Comparison of ENCODE assay signal across 8 cellular contexts in genomic region chr17:385195-385835, GRCh38. TPM values are rescaled to one million over a fixed set of nuclear protein-coding genes. Genes with fewer than 3 reads are reported as not detected.
DNase-seq lines count a peak whose midpoint lies in the region; ATAC-seq and TF ChIP-seq lines count a peak whose summit lies in the region.

No MANE protein-coding gene starts in this region.

- ATAC-seq in GM19351 (IDR thresholded peaks at IDR 0.05; ENCODE audit: unreplicated experiment) (no peak), HG03432 (IDR thresholded peaks at IDR 0.05; ENCODE audit: unreplicated experiment) (no peak)

- intact Hi-C loops in vagina (cut with DNase I): no loop called here

- H3K36me3 ChIP-seq in SU-DHL-6 (ENCODE audit: low read length) (no peaks in the 10 kb centered on the region), vagina (no peaks in the 10 kb centered on the region)

- H3K9me2 ChIP-seq in SU-DHL-6 (replicated peaks; ENCODE audit: insufficient read depth, low read length): no peaks in the 10 kb centered on the region

- no peak for TF ChIP-seq POLR2A in vagina (IDR thresholded peaks at IDR 0.05)

- H3K9me3 ChIP-seq in SU-DHL-6 (ENCODE audit: insufficient read depth, low read length): no peaks in the 10 kb centered on the region
- H3K9me3 ChIP-seq in mononuclear cell (ENCODE audit: low read depth, low read length): no peaks in the 10 kb centered on the region
- H3K9me3 ChIP-seq in vagina: no peaks in the 10 kb centered on the region

- H3K27ac ChIP-seq in SU-DHL-6 (ENCODE audit: low read depth, low read length) (no peak overlapping the region), vagina (peak overlapping the region; percentile 53)

- H3K27me3 ChIP-seq in SU-DHL-6 (ENCODE audit: low read length) (no peaks in the 10 kb centered on the region), mononuclear cell (ENCODE audit: insufficient read depth, low read length) (no peaks in the 10 kb centered on the region), vagina (no peaks in the 10 kb centered on the region)

- DNase-seq in NCI-H2227 (lab: John Stamatoyannopoulos, UW; ENCODE audit: unreplicated experiment) (peak; percentile 38), NCI-H2227 treated with DMSO at 0.1 percent for 48 hours (lab: John Stamatoyannopoulos, UW) (no peak), ecto neural progenitor cell (ENCODE audit: low spot score) (peak; percentile 83), vagina (ENCODE audit: extremely low spot score in 2 of 2) (no peak)

- TF ChIP-seq CTCF in SU-DHL-6 (IDR thresholded peaks at IDR 0.05; ENCODE audit: insufficient read depth, low read length, poor library complexity, severe bottlenecking) (no peak), vagina (IDR thresholded peaks at IDR 0.05) (no peak)

- H3K4me2 ChIP-seq in SU-DHL-6 (ENCODE audit: low read depth, low read length, poor library complexity, severe bottlenecking): peak overlapping the region; percentile 35

- H3F3A ChIP-seq in SU-DHL-6 (ENCODE audit: insufficient read depth): no peaks in the 10 kb centered on the region

- H4K20me1 ChIP-seq in SU-DHL-6 (ENCODE audit: low read depth, low read length): no peaks in the 10 kb centered on the region

- no peaks in the 10 kb centered on the region for H3K79me2 ChIP-seq in SU-DHL-6 (ENCODE audit: insufficient read depth, low read length)

- no peak overlapping the region for H2AFZ ChIP-seq in SU-DHL-6 (ENCODE audit: low read depth, low read length, severe bottlenecking)

- H3K9ac ChIP-seq in SU-DHL-6 (ENCODE audit: low read length): no peak overlapping the region

- peaks cover 13% of the 10 kb centered on the region for H3K4me1 ChIP-seq in mononuclear cell (ENCODE audit: insufficient read depth, low read length)
- H3K4me1 ChIP-seq in vagina: peaks cover 9% of the 10 kb centered on the region

- no peak overlapping the region for H3K4me3 ChIP-seq in SU-DHL-6 (ENCODE audit: insufficient read depth, low read length, poor library complexity, severe bottlenecking)
- peak overlapping the region; percentile 23 for H3K4me3 ChIP-seq in mononuclear cell (ENCODE audit: low read length)
- H3K4me3 ChIP-seq in vagina: peak overlapping the region; percentile 54 to 69

RNA-seq across cellular contexts. Expression of gene RPH3AL, which starts 32.7 kb away (rescaled TPM):
- total RNA-seq in mononuclear cell (1.5 TPM), vagina (43.5 TPM)

Comparison
In these comparisons a context has a peak if more than half of its experiments do, and no peak if none do; other contexts are left out.
1. DNase-seq: peak in NCI-H2227 (single experiment) and ecto neural progenitor cell (single experiment); none in NCI-H2227 treated with DMSO at 0.1 percent for 48 hours (single experiment) and vagina (0 of 2).
2. RNA of gene RPH3AL, which starts 32.7 kb away (total RNA-seq): 43.5 TPM in vagina (single experiment); 1.5 TPM in mononuclear cell (single experiment); every median in the first group is over 10 times any median in the second.